17 cellular contexts compared by ENCODE assay signal in genomic region chr12:113200016-113200797, GRCh38. TPM values are rescaled to one million over a fixed set of nuclear protein-coding genes. Genes with fewer than 3 reads are reported as not detected.
A peak's percentile ranks its signal among the peaks of the same experiment; 100 is the strongest.
DNase-seq lines count a peak whose midpoint lies in the region; ATAC-seq lines count a peak whose summit lies in the region.
"Had no signal": no experiment of that assay in that cellular context is flagged by ENCODE, and none has a peak within 500 bp of the region (broad histone marks: within the 10 kb centered on the region; RNA-seq: fewer than 3 reads in every experiment).

No MANE protein-coding gene starts in this region.

- peaks cover 66% of the 10 kb centered on the region for H3K4me1 Mint-ChIP-seq in dendritic cell treated with granulocyte-macrophage colony-stimulating factor and Interleukin-4, amounts not matched to agents 40 ng/mL and 50 ng/mL, for 4 days (ENCODE audit: low read depth)

- no peak overlapping the region for H3K4me3 ChIP-seq in SJCRH30
- H3K4me3 ChIP-seq: BLaER1, GM23338, K562, SK-N-MC had no signal

- H3K36me3 ChIP-seq in SJCRH30: no peaks in the 10 kb centered on the region
- H3K36me3 ChIP-seq: BLaER1 had no signal

- H3K27me3 ChIP-seq in SJCRH30: no peaks in the 10 kb centered on the region

- no peak overlapping the region for H3K27ac ChIP-seq in SJCRH30
- H3K27ac ChIP-seq: 22Rv1, BLaER1, SK-N-MC had no signal

- H3K4me1 ChIP-seq in SJCRH30: peaks cover 10% of the 10 kb centered on the region
- H3K4me1 ChIP-seq: BLaER1 had no signal

- DNase-seq in SIG-M5 treated with dmso at 0.1 percent for 504 hours (lab: John Stamatoyannopoulos, UW; ENCODE audit: unreplicated experiment): peak; percentile 19
- DNase-seq in SIG-M5 (lab: John Stamatoyannopoulos, UW): no peak
- peak; percentile 8 to 69 for DNase-seq in NOMO-1 (lab: John Stamatoyannopoulos, UW; ENCODE audit: unreplicated experiment in 2 of 2)
- DNase-seq in SJCRH30: no peak
- no peak for DNase-seq in DMS 273 (lab: John Stamatoyannopoulos, UW; ENCODE audit: unreplicated experiment)
- no peak for DNase-seq in ureter (ENCODE audit: low spot score)
- DNase-seq: NCI-H1105, NCI-H1694, NCI-H2227 treated with DMSO at 0.1 percent for 48 hours, NCI-H524 had no signal

- H3K9me3 Mint-ChIP-seq in dendritic cell treated with granulocyte-macrophage colony-stimulating factor and Interleukin-4, amounts not matched to agents 40 ng/mL and 50 ng/mL, for 4 days: no peaks in the 10 kb centered on the region
- H3K9me3 Mint-ChIP-seq: GM23338 had no signal

- no peak overlapping the region for H3K4me3 Mint-ChIP-seq in dendritic cell treated with granulocyte-macrophage colony-stimulating factor and Interleukin-4, amounts not matched to agents 40 ng/mL and 50 ng/mL, for 4 days
- H3K4me3 Mint-ChIP-seq: GM23338 had no signal

- H3K36me3 Mint-ChIP-seq in dendritic cell treated with granulocyte-macrophage colony-stimulating factor and Interleukin-4, amounts not matched to agents 40 ng/mL and 50 ng/mL, for 4 days (ENCODE audit: low read depth): no peaks in the 10 kb centered on the region

- peak overlapping the region; percentile 66 for H3K27ac Mint-ChIP-seq in dendritic cell treated with granulocyte-macrophage colony-stimulating factor and Interleukin-4, amounts not matched to agents 40 ng/mL and 50 ng/mL, for 4 days
- H3K27ac Mint-ChIP-seq: GM23338 had no signal

- no peaks in the 10 kb centered on the region for H3K9me3 ChIP-seq in SJCRH30 (replicated peaks)
- H3K9me3 ChIP-seq: BLaER1 had no signal

- no peak for ATAC-seq in HG02852 (IDR thresholded peaks at IDR 0.05; ENCODE audit: unreplicated experiment)
- ATAC-seq: GM23338, K562 had no signal

- intact Hi-C loops in dendritic cell treated with granulocyte-macrophage colony-stimulating factor and Interleukin-4, amounts not matched to agents 40 ng/mL and 50 ng/mL, for 4 days (cut with micrococcal nuclease): loop anchor here (2.0 kb wide), 1 partner anchor 15 kb away; no protein-coding TSS in a partner anchor

- no peaks in the 10 kb centered on the region for H3K27me3 Mint-ChIP-seq in dendritic cell treated with granulocyte-macrophage colony-stimulating factor and Interleukin-4, amounts not matched to agents 40 ng/mL and 50 ng/mL, for 4 days

RNA-seq across cellular contexts. Expression of gene RITA1, which starts 14.7 kb away (rescaled TPM):
- total RNA-seq in SJCRH30 (2014; rRNA removed; shearing (Covaris generic)): 20.2 and 22.0 TPM in 2 replicates
- total RNA-seq in ureter: 11.6 TPM

RNA-seq across cellular contexts. Expression of gene DDX54, which starts 14.9 kb away (rescaled TPM):
- 43.7 and 47.6 TPM in 2 replicates for total RNA-seq in SJCRH30 (2014; rRNA removed; shearing (Covaris generic))
- 65.2 TPM for total RNA-seq in ureter

RNA-seq across cellular contexts. Expression of gene TPCN1, which starts 21.1 kb away (rescaled TPM):
- 14.3 and 18.4 TPM in 2 replicates for total RNA-seq in SJCRH30 (2014; rRNA removed; shearing (Covaris generic))
- 133 TPM for total RNA-seq in ureter

RNA-seq across cellular contexts. Expression of gene CFAP73, which starts 50.7 kb away (rescaled TPM):
- total RNA-seq in SJCRH30 (2014; rRNA removed; shearing (Covaris generic)): not detected in 2 replicates
- total RNA-seq in ureter: not detected
- total RNA-seq: K562 had no signal

Comparison
In these comparisons a context has a peak if more than half of its experiments do, and no peak if none do; other contexts are left out.
1. DNase-seq: peak in SIG-M5 treated with dmso at 0.1 percent for 504 hours (single experiment) and NOMO-1 (2 of 2); none in SIG-M5 (single experiment), SJCRH30 (0 of 2), DMS 273 (single experiment) and ureter (single experiment).